ENCODE assay signal across 8 cellular contexts in genomic region chr12:109998241-109998903, GRCh38. TPM values are rescaled to one million over a fixed set of nuclear protein-coding genes. Genes with fewer than 3 reads are reported as not detected.
A peak's percentile ranks its signal among the peaks of the same experiment; 100 is the strongest.
DNase-seq lines count a peak whose midpoint lies in the region; ATAC-seq and TF ChIP-seq lines count a peak whose summit lies in the region.

No MANE protein-coding gene starts in this region.

- H3F3A ChIP-seq in PC-9 (ENCODE audit: insufficient read depth, low read depth), result peaks cover 29% of the 10 kb centered on the region; the same call in 1 of the 2 replicates

- H3K36me3 ChIP-seq in PC-9 (ENCODE audit: low read depth), result no peaks in the 10 kb centered on the region
- no peaks in the 10 kb centered on the region for H3K36me3 ChIP-seq in esophagus (ENCODE audit: control insufficient read depth in 2 of 2, insufficient read depth in 2 of 2, low read length in 1 of 2)
- peaks cover 0 to 5% (median 0%) of the 10 kb centered on the region in 4 donors for H3K36me3 ChIP-seq in sigmoid colon

- H3K4me3 ChIP-seq in GM12865 (ENCODE audit: low read depth, low read length), result peak overlapping the region; percentile 92
- peak overlapping the region; percentile 68 for H3K4me3 ChIP-seq in PC-9
- peak overlapping the region; percentile 95 for H3K4me3 ChIP-seq in esophagus (ENCODE audit: low read depth in 1 of 2, low read length in 2 of 2)
- H3K4me3 ChIP-seq in sigmoid colon, result peak overlapping the region; percentile 83 to 98 (median 96)

- H3K9me3 ChIP-seq in PC-9 (ENCODE audit: insufficient read depth, low read depth) (no peaks in the 10 kb centered on the region), esophagus (ENCODE audit: control insufficient read depth in 2 of 2, insufficient read depth in 1 of 2, low read depth in 1 of 2, low read length in 1 of 2) (no peaks in the 10 kb centered on the region), sigmoid colon (no peaks in the 10 kb centered on the region)

- peaks cover 44% of the 10 kb centered on the region for H3K79me2 ChIP-seq in PC-9 (ENCODE audit: low read depth)

- TF ChIP-seq POLR2A in sigmoid colon (IDR thresholded peaks at IDR 0.05), result no peak

- H3K27ac ChIP-seq in PC-9 (no peak overlapping the region), esophagus (ENCODE audit: low read depth in 2 of 2, low read length in 1 of 2) (peak overlapping the region; percentile 69 to 75), sigmoid colon (peak overlapping the region; percentile 75 to 81 (median 80))

- H4K20me1 ChIP-seq in PC-9 (ENCODE audit: insufficient read depth), result no peaks in the 10 kb centered on the region

- CTCF ChIA-PET in PC-9 (lab: Charles Lee), result no interaction called here

- no TSS peak for BruUV-seq in PC-9 (replicated peaks; lab: Mats Ljungman, UMichigan)

- intact Hi-C loops in PC-9 (cut with micrococcal nuclease; ENCODE audit: unreplicated experiment) (no loop called here), sigmoid colon (cut with DNase I) (loop anchor here (5.0 to 10.0 kb wide), 2 partner anchors 284 to 434 kb away; partner anchors contain the start of gene FAM222A)

- TF ChIP-seq CTCF in GM12865 (IDR thresholded peaks at IDR 0.05; ENCODE audit: insufficient read depth, low read depth, low read length, missing control alignments), result no peak
- no peak for TF ChIP-seq CTCF in PC-9 (conservative IDR thresholded peaks at IDR 0.05)
- no peak for TF ChIP-seq CTCF in sigmoid colon (IDR thresholded peaks at IDR 0.05)

- DNase-seq in GM12865 (ENCODE audit: low read depth) (peak; percentile 22), PC-9 (no peak), sigmoid colon (no peak), HPDE6-E6E7 (ENCODE audit: extremely low spot score) (no peak)
- DNase-seq in activated CD4-positive, alpha-beta T cell treated with anti-CD3 and anti-CD28 coated beads for 1 hour, result no peak

- WGBS in esophagus, 2 donors, result 51 to 60% methylated on average over 9 of the region's 9 CpGs
- WGBS in sigmoid colon, 2 donors, result 61 to 65% methylated on average over 9 of the region's 9 CpGs

- H3K27me3 ChIP-seq in PC-9 (ENCODE audit: insufficient read depth, low read depth), result no peaks in the 10 kb centered on the region
- H3K27me3 ChIP-seq in esophagus (ENCODE audit: control insufficient read depth in 1 of 2, insufficient read depth in 2 of 2, low read length in 2 of 2), result no peaks in the 10 kb centered on the region
- no peaks in the 10 kb centered on the region for H3K27me3 ChIP-seq in sigmoid colon

- peaks cover 52% of the 10 kb centered on the region for H3K4me1 ChIP-seq in PC-9 (replicated peaks; ENCODE audit: insufficient read depth)
- H3K4me1 ChIP-seq in esophagus (ENCODE audit: control insufficient read depth in 2 of 2, insufficient read depth in 2 of 2, low read length in 1 of 2), result peaks cover 0 to 2% of the 10 kb centered on the region in 2 donors
- peaks cover 0 to 60% (median 40%) of the 10 kb centered on the region in 4 donors for H3K4me1 ChIP-seq in sigmoid colon

- H3K9me2 ChIP-seq in PC-9 (ENCODE audit: insufficient read depth), result no peaks in the 10 kb centered on the region

- peak overlapping the region; percentile 92 for H2AFZ ChIP-seq in PC-9

- peak overlapping the region; percentile 99 for H3K4me2 ChIP-seq in PC-9

- POLR2A ChIA-PET in PC-9 (lab: Charles Lee; ENCODE audit: unreplicated experiment), result interaction anchor here (0.6 kb wide), 1 partner anchor 193 kb away, joined by 3 read pairs; no protein-coding TSS in a partner anchor

- ATAC-seq in GM18873 (IDR thresholded peaks at IDR 0.05; ENCODE audit: low FRiP score, unreplicated experiment), result no peak
- ATAC-seq in HG03469 (IDR thresholded peaks at IDR 0.05; ENCODE audit: unreplicated experiment), result no peak

- TF ChIP-seq EP300 in sigmoid colon (IDR thresholded peaks at IDR 0.05), result no peak

RNA-seq across cellular contexts. Expression of gene ANKRD13A, which starts 0.9 kb away (rescaled TPM):
- total RNA-seq in PC-9 (2021), result 61.8 and 66.9 TPM in 2 replicates
- 10 to 100 TPM; 20.0 to 25.4 TPM for polyA plus RNA-seq in esophagus
- 10 to 100 TPM; 72.4 to 85.3 (median 76.0) TPM for total RNA-seq in sigmoid colon
- polyA plus RNA-seq in sigmoid colon, result 10 to 100 TPM; 21.6 to 37.5 (median 31.3) TPM

RNA-seq across cellular contexts. Expression of gene GIT2, which starts 2.2 kb away (rescaled TPM):
- total RNA-seq in PC-9 (2021) (27.2 and 36.7 TPM in 2 replicates), sigmoid colon (10 to 100 TPM; 26.7 to 54.6 (median 35.1) TPM)
- polyA plus RNA-seq in esophagus (10 to 100 TPM in 1 of 2 donors, 1 to 10 TPM in 1; 7.4 to 10.6 TPM), sigmoid colon (10 to 100 TPM in 1 of 3 donors, 1 to 10 TPM in 2; 6.0 to 25.2 (median 7.9) TPM)

RNA-seq across cellular contexts. Expression of gene C12orf76, which starts 50.0 kb away (rescaled TPM):
- total RNA-seq in PC-9 (2021), result 29.2 and 29.4 TPM in 2 replicates
- polyA plus RNA-seq in esophagus, result 1 to 10 TPM; 4.1 to 4.9 TPM
- 10 to 100 TPM in 3 of 4 donors, 1 to 10 TPM in 1; 9.6 to 20.1 (median 17.0) TPM for total RNA-seq in sigmoid colon
- polyA plus RNA-seq in sigmoid colon, result 10 to 100 TPM in 1 of 3 donors, 1 to 10 TPM in 2; 3.0 to 11.3 (median 8.4) TPM
